ENCODE assay signal across 14 cellular contexts in genomic region chr7:114212753-114213439, GRCh38.
DNase-seq lines count a peak whose midpoint lies in the region; ATAC-seq, FAIRE-seq and TF ChIP-seq lines count a peak whose summit lies in the region.
"Had no signal": no experiment of that assay in that cellular context is flagged by ENCODE, and none has a peak within 500 bp of the region (broad histone marks: within the 10 kb centered on the region; RNA-seq: fewer than 3 reads in every experiment).

No MANE protein-coding gene starts in this region.

- H3K27me3 Mint-ChIP-seq in astrocyte (ENCODE audit: low read depth, unreplicated experiment) (peaks cover 2% of the 10 kb centered on the region), endodermal cell (ENCODE audit: insufficient read depth) (no peaks in the 10 kb centered on the region)

- in situ Hi-C loops in mammary epithelial cell (cut with MboI; ENCODE audit: low sequenced_read_pairs in 2 of 2): no loop called here

- H3K27me3 ChIP-seq in astrocyte (ENCODE audit: insufficient read depth, low read length): no peaks in the 10 kb centered on the region
- no peaks in the 10 kb centered on the region for H3K27me3 ChIP-seq in mammary epithelial cell (ENCODE audit: insufficient read depth, low read length)
- no peaks in the 10 kb centered on the region for H3K27me3 ChIP-seq in heart left ventricle
- no peaks in the 10 kb centered on the region for H3K27me3 ChIP-seq in endodermal cell (ENCODE audit: control insufficient read depth, insufficient read depth, low read length, poor library complexity, severe bottlenecking)
- H3K27me3 ChIP-seq: BLaER1 had no signal

- ATAC-seq in heart left ventricle: no peak
- ATAC-seq: HepG2, PC-3 had no signal

- H3K4me2 ChIP-seq in astrocyte (ENCODE audit: low read length) (no peak overlapping the region), mammary epithelial cell (ENCODE audit: insufficient read depth, low read depth, low read length) (no peak overlapping the region)
- H3K4me2 ChIP-seq: BLaER1 had no signal

- H3K9me3 Mint-ChIP-seq in astrocyte (ENCODE audit: unreplicated experiment): peaks cover 6% of the 10 kb centered on the region
- peaks cover 6% of the 10 kb centered on the region for H3K9me3 Mint-ChIP-seq in endodermal cell

- H4K20me1 ChIP-seq in astrocyte (ENCODE audit: insufficient read depth, low read length) (no peaks in the 10 kb centered on the region), mammary epithelial cell (ENCODE audit: insufficient read depth, low read length) (no peaks in the 10 kb centered on the region)
- H4K20me1 ChIP-seq: BLaER1 had no signal

- FAIRE-seq in astrocyte (lab: Jason Lieb, UNC): no peak
- peak; percentile 86 for FAIRE-seq in islet of Langerhans (lab: Jason Lieb, UNC)
- FAIRE-seq: HepG2 had no signal

- H3K4me1 ChIP-seq in astrocyte (ENCODE audit: insufficient read depth, low read length) (no peaks in the 10 kb centered on the region), mammary epithelial cell (ENCODE audit: insufficient read depth, low read length) (no peaks in the 10 kb centered on the region), heart left ventricle (no peaks in the 10 kb centered on the region), endodermal cell (ENCODE audit: control insufficient read depth, insufficient read depth, low read length) (no peaks in the 10 kb centered on the region)
- H3K4me1 ChIP-seq: BLaER1 had no signal

- DNase-seq in DMS53 treated with DMSO at 0.1 percent for 48 hours (lab: John Stamatoyannopoulos, UW; ENCODE audit: unreplicated experiment) (peak; percentile 85), LoVo (ENCODE audit: low spot score) (peak; percentile 14), astrocyte (ENCODE audit: low read depth) (peak; percentile 23), mammary epithelial cell (no peak), heart left ventricle (no peak), endodermal cell (no peak)
- DNase-seq: GOT3, HFFc6, NCI-H2029 treated with DMSO at 0.1 percent for 48 hours, NCI-H524, PC-3 had no signal

- peaks cover 4% of the 10 kb centered on the region for H3K4me1 Mint-ChIP-seq in astrocyte (ENCODE audit: low read depth, unreplicated experiment)
- peaks cover 34% of the 10 kb centered on the region for H3K4me1 Mint-ChIP-seq in endodermal cell

- H3K27ac Mint-ChIP-seq in astrocyte (ENCODE audit: unreplicated experiment) (no peak overlapping the region), endodermal cell (no peak overlapping the region)
- H3K27ac Mint-ChIP-seq: HFFc6 had no signal

- no peak overlapping the region for H3K9ac ChIP-seq in astrocyte (ENCODE audit: low read length)
- H3K9ac ChIP-seq in mammary epithelial cell (ENCODE audit: insufficient read depth, low read length): no peak overlapping the region
- no peak overlapping the region for H3K9ac ChIP-seq in endodermal cell (ENCODE audit: extremely low read depth, low read length, poor library complexity, severe bottlenecking)
- H3K9ac ChIP-seq: BLaER1 had no signal

- intact Hi-C loops in mammary epithelial cell (cut with micrococcal nuclease): no loop called here
- intact Hi-C loops in heart left ventricle (cut with DNase I): no loop called here

- no peaks in the 10 kb centered on the region for H3K36me3 Mint-ChIP-seq in astrocyte (ENCODE audit: low read depth, unreplicated experiment)
- peaks cover 13% of the 10 kb centered on the region for H3K36me3 Mint-ChIP-seq in endodermal cell (ENCODE audit: low read depth)

- no peak for TF ChIP-seq POLR2A in heart left ventricle (IDR thresholded peaks at IDR 0.05)

- CTCF ChIA-PET in mammary epithelial cell (lab: Charles Lee; ENCODE audit: low non-redundant PET): no interaction called here

- 93% methylated on average over 1 of the region's 1 CpG for WGBS in mammary epithelial cell (ENCODE audit: low coverage, missing lambda C conversion rate)
- 58 to 80% (median 70%) methylated on average over 1 of the region's 1 CpG for WGBS in heart left ventricle, 4 donors
- 86 to 88% methylated on average over 1 of the region's 1 CpG for WGBS in endodermal cell (ENCODE audit: insufficient coverage in 1 of 2, insufficient read length in 1 of 2), 2 experiments

- H3K4me3 Mint-ChIP-seq in astrocyte (ENCODE audit: unreplicated experiment) (no peak overlapping the region), endodermal cell (no peak overlapping the region)
- H3K4me3 Mint-ChIP-seq: HFFc6 had no signal

- H3K4me3 ChIP-seq in astrocyte (ENCODE audit: insufficient read depth, low read depth, low read length) (no peak overlapping the region), mammary epithelial cell (replicated peaks in 1 of 3; ENCODE audit: insufficient read depth in 1 of 3, low read depth in 2 of 3, low read length in 3 of 3) (no peak overlapping the region), heart left ventricle (no peak overlapping the region), endodermal cell (ENCODE audit: low read length) (no peak overlapping the region)
- H3K4me3 ChIP-seq: BLaER1 had no signal

- no TSS peak for BruUV-seq in mammary epithelial cell (replicated peaks; lab: Mats Ljungman, UMichigan)

- H3K27ac ChIP-seq in astrocyte (ENCODE audit: low read depth, low read length) (no peak overlapping the region), mammary epithelial cell (ENCODE audit: insufficient read depth, low read depth, low read length) (no peak overlapping the region), heart left ventricle (no peak overlapping the region), endodermal cell (ENCODE audit: low read depth, low read length) (no peak overlapping the region)
- H3K27ac ChIP-seq: BLaER1 had no signal

- dilution Hi-C loops in mammary epithelial cell (cut with HindIII; ENCODE audit: low sequenced_read_pairs): no loop called here

- no peaks in the 10 kb centered on the region for H3K9me3 ChIP-seq in astrocyte (ENCODE audit: insufficient read depth, low read depth, low read length)
- no peaks in the 10 kb centered on the region for H3K9me3 ChIP-seq in mammary epithelial cell (replicated peaks; ENCODE audit: insufficient read depth, low read length)
- H3K9me3 ChIP-seq in heart left ventricle: no peaks in the 10 kb centered on the region
- no peaks in the 10 kb centered on the region for H3K9me3 ChIP-seq in endodermal cell (ENCODE audit: control insufficient read depth, low read length)
- H3K9me3 ChIP-seq: BLaER1 had no signal

- TF ChIP-seq CTCF in astrocyte (IDR thresholded peaks at IDR 0.05; ENCODE audit: insufficient read depth, low read depth, low read length) (no peak), mammary epithelial cell (conservative IDR thresholded peaks at IDR 0.05 in 1 of 2, IDR thresholded peaks at IDR 0.05 in 1 of 2; ENCODE audit: extremely low read depth in 1 of 2, insufficient read depth in 1 of 2, low read depth in 1 of 2, low read length in 2 of 2) (no peak), heart left ventricle (IDR thresholded peaks at IDR 0.05) (no peak), endodermal cell (conservative IDR thresholded peaks at IDR 0.05) (no peak)

- H2AFZ ChIP-seq in astrocyte (ENCODE audit: low read depth, low read length): no peak overlapping the region
- no peak overlapping the region for H2AFZ ChIP-seq in mammary epithelial cell (ENCODE audit: low read depth, low read length)

- H3K79me2 ChIP-seq in astrocyte (ENCODE audit: insufficient read depth, low read length) (no peaks in the 10 kb centered on the region), mammary epithelial cell (ENCODE audit: insufficient read depth, low read length) (no peaks in the 10 kb centered on the region)

- no peaks in the 10 kb centered on the region for H3K36me3 ChIP-seq in astrocyte (ENCODE audit: insufficient read depth, low read length)
- no peaks in the 10 kb centered on the region for H3K36me3 ChIP-seq in mammary epithelial cell (ENCODE audit: insufficient read depth, low read length)
- no peaks in the 10 kb centered on the region for H3K36me3 ChIP-seq in heart left ventricle
- no peaks in the 10 kb centered on the region for H3K36me3 ChIP-seq in endodermal cell (ENCODE audit: control insufficient read depth, insufficient read depth, low read length)
- H3K36me3 ChIP-seq: BLaER1 had no signal

Comparison
In these comparisons a context has a peak if more than half of its experiments do, and no peak if none do; other contexts are left out.
1. DNase-seq: peak in DMS53 treated with DMSO at 0.1 percent for 48 hours (single experiment), LoVo (single experiment) and astrocyte (single experiment); none in mammary epithelial cell (single experiment), heart left ventricle (0 of 5) and endodermal cell (single experiment).